In the genomic region with DNA sequence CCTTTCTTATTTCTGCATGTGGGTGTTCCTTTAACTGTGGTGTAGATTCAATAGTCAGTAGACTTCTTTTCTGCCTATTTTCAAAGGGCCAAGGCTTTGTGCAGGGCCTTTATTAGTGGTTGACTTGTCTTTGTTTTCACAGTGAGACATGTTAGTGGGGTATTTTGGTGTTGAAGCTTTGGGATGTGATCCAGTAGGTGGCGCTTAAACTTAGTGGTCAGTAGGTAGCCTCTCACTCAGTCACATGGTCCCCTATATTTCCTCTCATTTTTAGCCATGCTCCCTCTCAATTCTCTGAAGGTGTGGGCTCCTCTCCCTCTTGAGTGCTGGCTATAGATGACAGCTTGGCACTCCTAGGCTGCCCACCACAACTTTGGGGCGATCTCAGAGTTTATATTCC, we compare ENCODE assay signal across 9 cellular contexts. TPM values are rescaled to one million over a fixed set of nuclear protein-coding genes. Genes with fewer than 3 reads are reported as not detected.
DNase-seq lines count a peak whose midpoint lies in the region; ATAC-seq lines count a peak whose summit lies in the region.
"Had no signal": no experiment of that assay in that cellular context is flagged by ENCODE, and none has a peak within 500 bp of the region (broad histone marks: within the 10 kb centered on the region; RNA-seq: fewer than 3 reads in every experiment).

No MANE protein-coding gene starts in this region.

- no peak overlapping the region for H3K27ac ChIP-seq in neuronal stem cell (replicated peaks; ENCODE audit: low read length)
- H3K27ac ChIP-seq: HL-60 had no signal

- no peaks in the 10 kb centered on the region for H3K4me1 ChIP-seq in neuronal stem cell (ENCODE audit: control insufficient read depth in 2 of 2, insufficient read depth in 1 of 2, low read depth in 1 of 2, low read length in 2 of 2)

- no peak overlapping the region for H3K4ac ChIP-seq in neuronal stem cell (ENCODE audit: low read length)

- H3K9me3 ChIP-seq in neuronal stem cell (replicated peaks in 1 of 2; ENCODE audit: control insufficient read depth in 2 of 2, insufficient read depth in 1 of 2, low read depth in 1 of 2, low read length in 2 of 2): no peaks in the 10 kb centered on the region

- no peak overlapping the region for H2BK15ac ChIP-seq in neuronal stem cell (ENCODE audit: low read length)

- no peak overlapping the region for H2BK5ac ChIP-seq in neuronal stem cell (ENCODE audit: low read length)

- no peaks in the 10 kb centered on the region for H3K79me1 ChIP-seq in neuronal stem cell (ENCODE audit: low read depth, low read length)

- DNase-seq in NCI-H1417 (lab: John Stamatoyannopoulos, UW) (peak; percentile 6 to 44 (median 22)), NCI-H1417 treated with DMSO at 0.1 percent for 48 hours (lab: John Stamatoyannopoulos, UW) (no peak), amniotic epithelial cell (ENCODE audit: low read depth) (peak; percentile 47), neuronal stem cell (ENCODE audit: low spot score) (no peak)
- DNase-seq in effector CD4-positive, alpha-beta T cell: no peak

- no peak overlapping the region for H3K14ac ChIP-seq in neuronal stem cell (ENCODE audit: low read length)

- H4K91ac ChIP-seq in neuronal stem cell (ENCODE audit: low read depth, low read length, poor library complexity): no peak overlapping the region

- no peak overlapping the region for H3K23ac ChIP-seq in neuronal stem cell (ENCODE audit: low read depth, low read length, poor library complexity)

- peak overlapping the region; percentile 27 for H3K18ac ChIP-seq in neuronal stem cell (ENCODE audit: low read length)

- H3K36me3 ChIP-seq in neuronal stem cell (replicated peaks in 1 of 2; ENCODE audit: control insufficient read depth in 2 of 2, insufficient read depth in 2 of 2, low read length in 2 of 2): no peaks in the 10 kb centered on the region

- H3K27me3 ChIP-seq in neuronal stem cell (ENCODE audit: control insufficient read depth in 3 of 3, insufficient read depth in 3 of 3, low read depth in 1 of 3, low read length in 3 of 3): no peaks in the 10 kb centered on the region

- no peak overlapping the region for H3K4me2 ChIP-seq in neuronal stem cell (ENCODE audit: insufficient read depth, low read length, poor library complexity, severe bottlenecking)

- H3K4me3 ChIP-seq in neuronal stem cell (ENCODE audit: low read length in 2 of 2): no peak overlapping the region

- ATAC-seq in HG03469 (IDR thresholded peaks at IDR 0.05; ENCODE audit: unreplicated experiment): peak; percentile 54
- no peak for ATAC-seq in GM21825 (IDR thresholded peaks at IDR 0.05; ENCODE audit: unreplicated experiment)
- ATAC-seq in HG02840 (IDR thresholded peaks at IDR 0.05; ENCODE audit: low FRiP score, unreplicated experiment): no peak

- no peak overlapping the region for H3K9ac ChIP-seq in neuronal stem cell (ENCODE audit: low read depth, low read length, poor library complexity)

- no peak overlapping the region for H2BK12ac ChIP-seq in neuronal stem cell (ENCODE audit: low read length)

- no CpG with 5 or more reads among the region's 2 CpGs for WGBS in neuronal stem cell (ENCODE audit: extremely low coverage in 2 of 2, insufficient read length in 2 of 2, insufficient replicate concordance in 1 of 2), 2 donors

- H4K8ac ChIP-seq in neuronal stem cell (ENCODE audit: low read depth, low read length): no peak overlapping the region

- H2BK120ac ChIP-seq in neuronal stem cell (ENCODE audit: low read depth, low read length): no peak overlapping the region

- peak overlapping the region; percentile 34 for H2AFZ ChIP-seq in neuronal stem cell (ENCODE audit: low read length)

- no peak overlapping the region for H2AK5ac ChIP-seq in neuronal stem cell (ENCODE audit: low read depth, low read length)

RNA-seq across cellular contexts. Expression of a gene that starts 23.4 kb away (rescaled TPM):
- 4.9 TPM for polyA plus RNA-seq in neuronal stem cell (2013, experiment 1 of 2)
- polyA plus RNA-seq in neuronal stem cell (2013, experiment 2 of 2): 4.6 TPM

Comparison
In these comparisons a context has a peak if more than half of its experiments do, and no peak if none do; other contexts are left out.
1. DNase-seq: peak in NCI-H1417 (3 of 3) and amniotic epithelial cell (single experiment); none in NCI-H1417 treated with DMSO at 0.1 percent for 48 hours (single experiment), neuronal stem cell (single experiment) and effector CD4-positive, alpha-beta T cell (single experiment).